In genomic region chr7:1348096-1348835, GRCh38 we compare ENCODE assay signal across 30 cellular contexts.
"Had no signal": no experiment of that assay in that cellular context is flagged by ENCODE, and none has a peak within 500 bp of the region (broad histone marks: within the 10 kb centered on the region; RNA-seq: fewer than 3 reads in every experiment).

No MANE protein-coding gene starts in this region.

- H3K4me1 Mint-ChIP-seq: activated CD4-positive, alpha-beta memory T cell treated with anti-CD3 and anti-CD28 coated beads, Interleukin-2, amount 10 ng/mL, durations not matched to agents 7 days and 5 days; activated CD4-positive, alpha-beta T cell treated with anti-CD3 and anti-CD28 coated beads, Interleukin-2, amount 10 ng/mL, durations not matched to agents 7 days and 5 days; activated naive CD4-positive, alpha-beta T cell treated with anti-CD3 and anti-CD28 coated beads, Interleukin-2, amount 50 U/mL, for 24 hours; activated naive CD8-positive, alpha-beta T cell treated with anti-CD3 and anti-CD28 coated beads, Interleukin-2, amount 50 U/mL, for 24 hours; activated T-helper 17 cell treated with anti-CD3 and anti-CD28 coated beads, Interleukin-2, amount 50 U/mL, for 72 hours; central memory CD8-positive, alpha-beta T cell; naive thymus-derived CD8-positive, alpha-beta T cell; neural crest cell; stimulated activated memory B cell treated with anti-CD40 and anti-IgM and Interleukin-4, amounts not matched to agents 10 μg/mL and 1 μg/mL and 100 μg/mL, for 72 hours; stimulated activated naive CD8-positive, alpha-beta T cell treated with anti-CD3 and anti-CD28 coated beads, Interleukin-15, amount 100 ng/mL, for 72 hours had no signal

- ATAC-seq: activated naive CD8-positive, alpha-beta T cell treated with anti-CD3 and anti-CD28 coated beads, Interleukin-2, amount 50 U/mL, for 24 hours; activated T-cell treated with anti-CD3 and anti-CD28 coated beads, Interleukin-2, amount 50 U/mL, for 4 hours; activated T-helper 17 cell treated with anti-CD3 and anti-CD28 coated beads, Interleukin-2, amount 50 U/mL, for 72 hours; naive thymus-derived CD8-positive, alpha-beta T cell; sciatic nerve; stimulated activated memory B cell treated with anti-CD40 and anti-IgM and Interleukin-4, amounts not matched to agents 10 μg/mL and 1 μg/mL and 100 μg/mL, for 72 hours; stimulated activated naive CD8-positive, alpha-beta T cell treated with anti-CD3 and anti-CD28 coated beads, Interleukin-15, amount 100 ng/mL, for 72 hours had no signal

- DNase-seq: activated CD4-positive, alpha-beta memory T cell treated with anti-CD3 and anti-CD28 coated beads, Interleukin-2, amount 10 ng/mL, durations not matched to agents 7 days and 5 days; activated CD4-positive, alpha-beta T cell treated with anti-CD3 and anti-CD28 coated beads for 1 hour; activated CD4-positive, alpha-beta T cell treated with anti-CD3 and anti-CD28 coated beads, Interleukin-2, amount 10 ng/mL, durations not matched to agents 7 days and 5 days; activated naive CD8-positive, alpha-beta T cell treated with anti-CD3 and anti-CD28 coated beads, Interleukin-2, amount 50 U/mL, for 24 hours; activated T-cell treated with anti-CD3 and anti-CD28 coated beads, Interleukin-2, amount 50 U/mL, for 4 hours; amygdala; effector CD8-positive, alpha-beta T cell; esophagus squamous epithelium; foreskin melanocyte; midbrain; stimulated activated CD4-positive, alpha-beta T cell treated with anti-CD3 and anti-CD28 coated beads, Interleukin-4, amount 100 ng/mL, for 4 hours; stimulated activated CD8-positive, alpha-beta memory T cell treated with anti-CD3 and anti-CD28 coated beads, Interleukin-4, amount 100 ng/mL, for 48 hours; stimulated activated naive CD8-positive, alpha-beta T cell treated with anti-CD3 and anti-CD28 coated beads, Interleukin-15, amount 100 ng/mL, for 72 hours; substantia nigra; T-helper 2 cell; uterus had no signal

- H3K27ac ChIP-seq: breast epithelium, epithelial cell of prostate, esophagus squamous epithelium, skin epidermis, uterus had no signal

- H3K27me3 Mint-ChIP-seq: activated CD4-positive, alpha-beta memory T cell treated with anti-CD3 and anti-CD28 coated beads, Interleukin-2, amount 10 ng/mL, durations not matched to agents 7 days and 5 days; activated CD4-positive, alpha-beta T cell treated with anti-CD3 and anti-CD28 coated beads, Interleukin-2, amount 10 ng/mL, durations not matched to agents 7 days and 5 days had no signal

- H3K4me1 ChIP-seq: breast epithelium, esophagus squamous epithelium, uterus had no signal

- FAIRE-seq: colon, endometrium, islet of Langerhans had no signal

- H3K4me3 ChIP-seq: breast epithelium, esophagus squamous epithelium, skin epidermis, uterus had no signal

- H3K9me3 Mint-ChIP-seq: activated CD4-positive, alpha-beta memory T cell treated with anti-CD3 and anti-CD28 coated beads, Interleukin-2, amount 10 ng/mL, durations not matched to agents 7 days and 5 days; activated CD4-positive, alpha-beta T cell treated with anti-CD3 and anti-CD28 coated beads, Interleukin-2, amount 10 ng/mL, durations not matched to agents 7 days and 5 days; activated naive CD4-positive, alpha-beta T cell treated with anti-CD3 and anti-CD28 coated beads, Interleukin-2, amount 50 U/mL, for 24 hours; activated naive CD8-positive, alpha-beta T cell treated with anti-CD3 and anti-CD28 coated beads, Interleukin-2, amount 50 U/mL, for 24 hours; activated T-cell treated with anti-CD3 and anti-CD28 coated beads, Interleukin-2, amount 50 U/mL, for 4 hours; activated T-helper 17 cell treated with anti-CD3 and anti-CD28 coated beads, Interleukin-2, amount 50 U/mL, for 72 hours; central memory CD8-positive, alpha-beta T cell; neural crest cell; stimulated activated memory B cell treated with anti-CD40 and anti-IgM and Interleukin-4, amounts not matched to agents 10 μg/mL and 1 μg/mL and 100 μg/mL, for 72 hours; type B pancreatic cell had no signal

- H3K36me3 ChIP-seq: breast epithelium, esophagus squamous epithelium, uterus had no signal

- H3K4me3 Mint-ChIP-seq: activated CD4-positive, alpha-beta memory T cell treated with anti-CD3 and anti-CD28 coated beads, Interleukin-2, amount 10 ng/mL, durations not matched to agents 7 days and 5 days; activated CD4-positive, alpha-beta T cell treated with anti-CD3 and anti-CD28 coated beads, Interleukin-2, amount 10 ng/mL, durations not matched to agents 7 days and 5 days; activated naive CD4-positive, alpha-beta T cell treated with anti-CD3 and anti-CD28 coated beads, Interleukin-2, amount 50 U/mL, for 24 hours; activated naive CD8-positive, alpha-beta T cell treated with anti-CD3 and anti-CD28 coated beads, Interleukin-2, amount 50 U/mL, for 24 hours; activated T-cell treated with anti-CD3 and anti-CD28 coated beads, Interleukin-2, amount 50 U/mL, for 4 hours; activated T-helper 17 cell treated with anti-CD3 and anti-CD28 coated beads, Interleukin-2, amount 50 U/mL, for 72 hours; central memory CD8-positive, alpha-beta T cell; neural crest cell; stimulated activated memory B cell treated with anti-CD40 and anti-IgM and Interleukin-4, amounts not matched to agents 10 μg/mL and 1 μg/mL and 100 μg/mL, for 72 hours; stimulated activated naive CD8-positive, alpha-beta T cell treated with anti-CD3 and anti-CD28 coated beads, Interleukin-15, amount 100 ng/mL, for 72 hours; type B pancreatic cell had no signal

- H3K9me3 ChIP-seq: breast epithelium, esophagus squamous epithelium, uterus had no signal

- H3K27me3 ChIP-seq: uterus had no signal

- H3K27ac Mint-ChIP-seq: activated CD4-positive, alpha-beta memory T cell treated with anti-CD3 and anti-CD28 coated beads, Interleukin-2, amount 10 ng/mL, durations not matched to agents 7 days and 5 days; activated CD4-positive, alpha-beta T cell treated with anti-CD3 and anti-CD28 coated beads, Interleukin-2, amount 10 ng/mL, durations not matched to agents 7 days and 5 days; activated naive CD4-positive, alpha-beta T cell treated with anti-CD3 and anti-CD28 coated beads, Interleukin-2, amount 50 U/mL, for 24 hours; activated naive CD8-positive, alpha-beta T cell treated with anti-CD3 and anti-CD28 coated beads, Interleukin-2, amount 50 U/mL, for 24 hours; activated T-helper 17 cell treated with anti-CD3 and anti-CD28 coated beads, Interleukin-2, amount 50 U/mL, for 72 hours; stimulated activated memory B cell treated with anti-CD40 and anti-IgM and Interleukin-4, amounts not matched to agents 10 μg/mL and 1 μg/mL and 100 μg/mL, for 72 hours; stimulated activated naive CD8-positive, alpha-beta T cell treated with anti-CD3 and anti-CD28 coated beads, Interleukin-15, amount 100 ng/mL, for 72 hours; type B pancreatic cell had no signal

- H3K36me3 Mint-ChIP-seq: activated naive CD4-positive, alpha-beta T cell treated with anti-CD3 and anti-CD28 coated beads, Interleukin-2, amount 50 U/mL, for 24 hours; naive thymus-derived CD8-positive, alpha-beta T cell; stimulated activated memory B cell treated with anti-CD40 and anti-IgM and Interleukin-4, amounts not matched to agents 10 μg/mL and 1 μg/mL and 100 μg/mL, for 72 hours; type B pancreatic cell had no signal
